Comparison of ENCODE assay signal across 2 cellular contexts in the genomic region with DNA sequence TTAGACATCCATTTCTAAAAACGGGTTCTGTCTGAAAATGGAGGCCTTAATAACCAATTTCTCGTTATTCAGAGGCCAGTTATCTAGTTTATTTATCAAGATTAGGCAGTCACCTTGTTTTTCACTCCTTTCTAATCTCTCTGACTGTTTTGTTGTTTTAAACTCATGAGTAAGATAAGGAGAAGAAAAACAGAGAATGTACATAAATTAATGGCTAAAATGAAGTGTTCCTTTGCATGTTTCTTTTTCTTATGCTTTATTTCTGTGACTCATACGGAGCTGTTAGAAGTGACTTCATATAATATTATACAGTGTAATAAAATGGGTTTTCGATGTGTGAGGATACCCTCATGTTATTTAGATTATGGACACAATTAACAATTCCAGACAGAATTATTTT.
TF ChIP-seq lines count a peak whose summit lies in the region.

No MANE protein-coding gene starts in this region.

TF ChIP-seq in SK-N-SH, 30 proteins besides CTCF, POLR2A, EP300 and RAD21 (continued from another document):
- TF ChIP-seq, protein P1, sequence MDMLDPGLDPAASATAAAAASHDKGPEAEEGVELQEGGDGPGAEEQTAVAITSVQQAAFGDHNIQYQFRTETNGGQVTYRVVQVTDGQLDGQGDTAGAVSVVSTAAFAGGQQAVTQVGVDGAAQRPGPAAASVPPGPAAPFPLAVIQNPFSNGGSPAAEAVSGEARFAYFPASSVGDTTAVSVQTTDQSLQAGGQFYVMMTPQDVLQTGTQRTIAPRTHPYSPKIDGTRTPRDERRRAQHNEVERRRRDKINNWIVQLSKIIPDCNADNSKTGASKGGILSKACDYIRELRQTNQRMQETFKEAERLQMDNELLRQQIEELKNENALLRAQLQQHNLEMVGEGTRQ (IDR thresholded peaks at IDR 0.05; ENCODE audit: borderline replicate concordance, low read depth, low read length), result no peak
- TF ChIP-seq, protein P2, sequence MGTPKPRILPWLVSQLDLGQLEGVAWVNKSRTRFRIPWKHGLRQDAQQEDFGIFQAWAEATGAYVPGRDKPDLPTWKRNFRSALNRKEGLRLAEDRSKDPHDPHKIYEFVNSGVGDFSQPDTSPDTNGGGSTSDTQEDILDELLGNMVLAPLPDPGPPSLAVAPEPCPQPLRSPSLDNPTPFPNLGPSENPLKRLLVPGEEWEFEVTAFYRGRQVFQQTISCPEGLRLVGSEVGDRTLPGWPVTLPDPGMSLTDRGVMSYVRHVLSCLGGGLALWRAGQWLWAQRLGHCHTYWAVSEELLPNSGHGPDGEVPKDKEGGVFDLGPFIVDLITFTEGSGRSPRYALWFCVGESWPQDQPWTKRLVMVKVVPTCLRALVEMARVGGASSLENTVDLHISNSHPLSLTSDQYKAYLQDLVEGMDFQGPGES (IDR thresholded peaks at IDR 0.05; ENCODE audit: low read depth, low read length), result no peak

TF ChIP-seq in SK-N-SH treated with all-trans-retinoic acid at 6 μM for 48 hours, 23 proteins besides CTCF, POLR2A, EP300 and RAD21 (continued from another document):
- TF ChIP-seq, protein P3, sequence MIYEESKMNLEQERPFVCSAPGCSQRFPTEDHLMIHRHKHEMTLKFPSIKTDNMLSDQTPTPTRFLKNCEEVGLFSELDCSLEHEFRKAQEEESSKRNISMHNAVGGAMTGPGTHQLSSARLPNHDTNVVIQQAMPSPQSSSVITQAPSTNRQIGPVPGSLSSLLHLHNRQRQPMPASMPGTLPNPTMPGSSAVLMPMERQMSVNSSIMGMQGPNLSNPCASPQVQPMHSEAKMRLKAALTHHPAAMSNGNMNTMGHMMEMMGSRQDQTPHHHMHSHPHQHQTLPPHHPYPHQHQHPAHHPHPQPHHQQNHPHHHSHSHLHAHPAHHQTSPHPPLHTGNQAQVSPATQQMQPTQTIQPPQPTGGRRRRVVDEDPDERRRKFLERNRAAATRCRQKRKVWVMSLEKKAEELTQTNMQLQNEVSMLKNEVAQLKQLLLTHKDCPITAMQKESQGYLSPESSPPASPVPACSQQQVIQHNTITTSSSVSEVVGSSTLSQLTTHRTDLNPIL (CRISPR knock-in tag; IDR thresholded peaks at IDR 0.05; ENCODE audit: low read depth), result no peak
- TF ChIP-seq GLIS3 (CRISPR knock-in tag; IDR thresholded peaks at IDR 0.05) (no peak), ESRRG (CRISPR knock-in tag; IDR thresholded peaks at IDR 0.05) (no peak), ZNF70 (CRISPR knock-in tag; IDR thresholded peaks at IDR 0.05) (no peak)
